ENCODE assay signal across 11 cellular contexts in the genomic region with DNA sequence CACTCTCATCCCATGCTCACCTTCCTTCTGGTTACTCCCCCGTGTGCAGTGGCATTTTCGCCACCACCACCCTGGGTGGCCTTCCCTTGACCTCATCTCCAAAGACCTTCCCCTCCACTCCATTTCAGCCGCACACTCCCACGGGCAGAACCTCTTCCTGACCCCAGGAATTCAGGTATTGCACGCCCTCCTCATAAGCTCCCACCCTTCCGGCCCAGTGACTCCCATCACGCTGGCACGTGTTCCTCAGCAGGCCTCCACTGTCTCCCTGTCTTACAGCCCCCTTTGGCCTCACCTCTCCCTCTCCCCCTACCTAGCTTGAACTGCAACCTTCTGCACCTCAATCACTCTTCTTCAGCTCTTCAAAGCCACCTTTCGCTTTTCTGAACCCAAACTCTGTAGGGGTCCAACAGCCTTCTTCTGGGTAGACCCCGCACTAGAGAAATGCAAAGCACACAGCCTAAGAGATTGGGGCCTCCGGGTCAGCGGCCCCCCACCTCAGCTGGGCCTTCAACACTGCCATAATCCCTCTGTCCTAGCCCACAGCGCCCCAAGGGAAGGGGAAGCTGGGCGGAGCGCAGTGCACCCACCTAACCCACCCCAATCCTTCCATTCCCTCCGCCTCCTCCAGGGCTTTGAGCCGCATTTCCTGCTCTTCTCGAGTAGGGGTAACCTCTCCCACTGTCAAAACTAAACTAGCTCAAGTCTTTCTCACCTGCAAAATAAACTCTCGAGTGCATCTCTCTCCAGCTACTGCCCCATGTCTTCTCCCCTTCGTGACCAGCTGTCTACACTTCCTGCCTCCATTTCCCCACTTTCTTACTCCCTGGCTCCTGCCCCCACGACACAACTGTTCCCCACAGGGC. TPM values are rescaled to one million over a fixed set of nuclear protein-coding genes. Genes with fewer than 3 reads are reported as not detected.
DNase-seq lines count a peak whose midpoint lies in the region; ATAC-seq and TF ChIP-seq lines count a peak whose summit lies in the region.
"Had no signal": no experiment of that assay in that cellular context is flagged by ENCODE, and none has a peak within 500 bp of the region (broad histone marks: within the 10 kb centered on the region; RNA-seq: fewer than 3 reads in every experiment).

No MANE protein-coding gene starts in this region.

- POLR2A ChIA-PET in Caco-2 (lab: Charles Lee), result interaction anchor here (0.9 to 4.6 kb wide), 5 partner anchors 18 to 428 kb away, joined by 3 to 75 read pairs (median 7); a partner anchor contains a TSS

- no peaks in the 10 kb centered on the region for H3F3A ChIP-seq in neural cell (ENCODE audit: insufficient read depth, low read length, poor library complexity, severe bottlenecking)

- peaks cover 38% of the 10 kb centered on the region for H3K4me1 Mint-ChIP-seq in Caco-2 (ENCODE audit: low read depth, unreplicated experiment)
- peaks cover 30% of the 10 kb centered on the region for H3K4me1 Mint-ChIP-seq in activated naive CD8-positive, alpha-beta T cell treated with anti-CD3 and anti-CD28 coated beads for 36 hours

- no peak overlapping the region for H3K4me2 ChIP-seq in neural cell (ENCODE audit: low read length)

- no peak overlapping the region for H3K27ac ChIP-seq in HUES64 (ENCODE audit: low read depth, low read length)
- no peak overlapping the region for H3K27ac ChIP-seq in neural cell (ENCODE audit: low read length)

- H3K36me3 ChIP-seq in Caco-2 (ENCODE audit: control insufficient read depth, insufficient read depth, low read length) (peaks cover 1% of the 10 kb centered on the region; the same call in 1 of the 2 replicates), HUES64 (ENCODE audit: insufficient read depth, low read length) (peaks cover 12% of the 10 kb centered on the region), neural cell (ENCODE audit: insufficient read depth, low read length) (no peaks in the 10 kb centered on the region)

- peaks cover 26% of the 10 kb centered on the region for H3K36me3 Mint-ChIP-seq in Caco-2 (ENCODE audit: insufficient read depth, unreplicated experiment)
- peaks cover 29% of the 10 kb centered on the region for H3K36me3 Mint-ChIP-seq in activated naive CD8-positive, alpha-beta T cell treated with anti-CD3 and anti-CD28 coated beads for 36 hours

- peaks cover 16% of the 10 kb centered on the region for H3K4me1 ChIP-seq in Caco-2
- peaks cover 19% of the 10 kb centered on the region for H3K4me1 ChIP-seq in HUES64 (ENCODE audit: insufficient read depth, low read length)

- no peaks in the 10 kb centered on the region for H3K9me3 Mint-ChIP-seq in Caco-2 (ENCODE audit: unreplicated experiment)
- no peaks in the 10 kb centered on the region for H3K9me3 Mint-ChIP-seq in activated naive CD8-positive, alpha-beta T cell treated with anti-CD3 and anti-CD28 coated beads for 36 hours

- H3K27ac Mint-ChIP-seq in Caco-2 (ENCODE audit: unreplicated experiment), result peak overlapping the region; percentile 43
- H3K27ac Mint-ChIP-seq in activated naive CD8-positive, alpha-beta T cell treated with anti-CD3 and anti-CD28 coated beads for 36 hours, result peak overlapping the region; percentile 74

- no peak for TF ChIP-seq CTCF in Caco-2 (IDR thresholded peaks at IDR 0.05; ENCODE audit: insufficient read depth in 1 of 2, low read depth in 1 of 2, low read length in 1 of 2, severe bottlenecking in 1 of 2, unreplicated experiment in 1 of 2)
- TF ChIP-seq CTCF in neural cell (IDR thresholded peaks at IDR 0.05; ENCODE audit: poor library complexity, severe bottlenecking), result no peak

- H3K4me3 ChIP-seq in Caco-2 (ENCODE audit: low read depth, low read length) (peak overlapping the region; percentile 67), HUES64 (ENCODE audit: low read length) (peak overlapping the region; percentile 94), neural cell (ENCODE audit: low read length) (peak overlapping the region; percentile 84)

- H3K79me2 ChIP-seq in neural cell (replicated peaks; ENCODE audit: insufficient read depth, low read length), result peaks cover 29% of the 10 kb centered on the region

- no peak for TF ChIP-seq EP300 in neural cell (conservative IDR thresholded peaks at IDR 0.05; ENCODE audit: poor library complexity, severe bottlenecking)

- no peaks in the 10 kb centered on the region for H3K27me3 Mint-ChIP-seq in Caco-2 (ENCODE audit: insufficient read depth, unreplicated experiment)
- peaks cover 3% of the 10 kb centered on the region for H3K27me3 Mint-ChIP-seq in activated naive CD8-positive, alpha-beta T cell treated with anti-CD3 and anti-CD28 coated beads for 36 hours

- TF ChIP-seq RAD21 in neural cell (conservative IDR thresholded peaks at IDR 0.05), result no peak

- 69% methylated on average over 21 of the region's 21 CpGs for WGBS in HUES64

- no peaks in the 10 kb centered on the region for H3K9me2 ChIP-seq in neural cell (ENCODE audit: insufficient read depth, low read length)

- no peaks in the 10 kb centered on the region for H4K20me1 ChIP-seq in neural cell (ENCODE audit: insufficient read depth)

- ATAC-seq in HG02623 (IDR thresholded peaks at IDR 0.05; ENCODE audit: unreplicated experiment) (no peak), HG02588 (IDR thresholded peaks at IDR 0.05; ENCODE audit: unreplicated experiment) (no peak)

- H3K9ac ChIP-seq in HUES64 (ENCODE audit: low read depth, low read length), result peak overlapping the region; percentile 84
- H3K9ac ChIP-seq in neural cell (ENCODE audit: low read length), result peak overlapping the region; percentile 51

- no peak for DNase-seq in Caco-2
- DNase-seq in activated naive CD8-positive, alpha-beta T cell treated with anti-CD3 and anti-CD28 coated beads for 36 hours, result no peak
- DNase-seq in stimulated activated CD4-positive, alpha-beta T cell treated with anti-CD3 and anti-CD28 coated beads, Interleukin-2, amount 100 ng/mL, for 24 hours, result no peak
- DNase-seq: GF-D8, NCI-H1417 treated with DMSO at 0.1 percent for 48 hours had no signal

- intact Hi-C loops in Caco-2 (cut with micrococcal nuclease; ENCODE audit: unreplicated experiment), result no loop called here

- H3K4me3 Mint-ChIP-seq in Caco-2 (ENCODE audit: unreplicated experiment), result peak overlapping the region; percentile 76
- H3K4me3 Mint-ChIP-seq in activated naive CD8-positive, alpha-beta T cell treated with anti-CD3 and anti-CD28 coated beads for 36 hours, result peak overlapping the region; percentile 87

- H3K9me3 ChIP-seq in Caco-2, result no peaks in the 10 kb centered on the region
- no peaks in the 10 kb centered on the region for H3K9me3 ChIP-seq in HUES64 (ENCODE audit: insufficient read depth, low read depth, low read length)
- H3K9me3 ChIP-seq in neural cell (ENCODE audit: low read length), result no peaks in the 10 kb centered on the region

- H3K27me3 ChIP-seq in Caco-2 (replicated peaks; ENCODE audit: control insufficient read depth, insufficient read depth, low read length), result no peaks in the 10 kb centered on the region
- H3K27me3 ChIP-seq in HUES64 (ENCODE audit: insufficient read depth, low read length), result no peaks in the 10 kb centered on the region
- H3K27me3 ChIP-seq in neural cell (ENCODE audit: insufficient read depth, low read depth, low read length), result no peaks in the 10 kb centered on the region
- H3K27me3 ChIP-seq: dorsolateral prefrontal cortex had no signal

- BruUV-seq in Caco-2 (replicated peaks; lab: Mats Ljungman, UMichigan), result no TSS peak

- CTCF ChIA-PET in Caco-2 (lab: Charles Lee), result interaction anchor here (0.6 to 3.5 kb wide), 8 partner anchors 13 to 424 kb away, joined by 3 to 34 read pairs (median 4); a partner anchor contains a TSS

- H2AFZ ChIP-seq in neural cell (ENCODE audit: low read depth, low read length), result no peak overlapping the region

RNA-seq across cellular contexts. Expression of a gene that starts 1.7 kb away (rescaled TPM):
- 313 and 342 TPM in 2 replicates for total RNA-seq in Caco-2 (2022)
- polyA plus RNA-seq in HUES64 (2013, experiment 1 of 2), result 115 TPM
- 122 TPM for polyA plus RNA-seq in HUES64 (2013, experiment 2 of 2)
- total RNA-seq in activated naive CD8-positive, alpha-beta T cell treated with anti-CD3 and anti-CD28 coated beads for 36 hours, result 10 to 100 TPM; 58.1 to 58.2 TPM
- 16.9 and 19.0 TPM in 2 replicates for polyA plus RNA-seq in neural cell
- polyA minus RNA-seq in neural cell, result 25.3 and 29.2 TPM in 2 replicates

RNA-seq across cellular contexts. Expression of a gene that starts 17.9 kb away (rescaled TPM):
- total RNA-seq in Caco-2 (2022), result 86.3 and 89.9 TPM in 2 replicates
- 18.5 TPM for polyA plus RNA-seq in HUES64 (2013, experiment 1 of 2)
- 20.2 TPM for polyA plus RNA-seq in HUES64 (2013, experiment 2 of 2)
- 10 to 100 TPM; 17.0 to 21.4 TPM for total RNA-seq in activated naive CD8-positive, alpha-beta T cell treated with anti-CD3 and anti-CD28 coated beads for 36 hours
- 194 and 213 TPM in 2 replicates for polyA plus RNA-seq in neural cell
- polyA minus RNA-seq in neural cell, result 46.0 and 47.7 TPM in 2 replicates

RNA-seq across cellular contexts. Expression of a gene that starts 18.2 kb away (rescaled TPM):
- total RNA-seq in Caco-2 (2022), result 105 and 119 TPM in 2 replicates
- 9.3 TPM for polyA plus RNA-seq in HUES64 (2013, experiment 1 of 2)
- 12.1 TPM for polyA plus RNA-seq in HUES64 (2013, experiment 2 of 2)
- total RNA-seq in activated naive CD8-positive, alpha-beta T cell treated with anti-CD3 and anti-CD28 coated beads for 36 hours, result 10 to 100 TPM; 22.2 to 23.2 TPM
- 40.4 and 40.8 TPM in 2 replicates for polyA plus RNA-seq in neural cell
- polyA minus RNA-seq in neural cell, result 41.9 and 48.5 TPM in 2 replicates

RNA-seq across cellular contexts. Expression of a gene that starts 40.0 kb away (rescaled TPM):
- total RNA-seq in Caco-2 (2022), result 257 and 265 TPM in 2 replicates
- polyA plus RNA-seq in HUES64 (2013, experiment 1 of 2), result 54.3 TPM
- polyA plus RNA-seq in HUES64 (2013, experiment 2 of 2), result 51.4 TPM
- total RNA-seq in activated naive CD8-positive, alpha-beta T cell treated with anti-CD3 and anti-CD28 coated beads for 36 hours, result 100 to 1,000 TPM; 125 to 126 TPM
- polyA plus RNA-seq in neural cell, result 75.4 and 84.0 TPM in 2 replicates
- polyA minus RNA-seq in neural cell, result 50.6 and 50.9 TPM in 2 replicates

RNA-seq across cellular contexts. Expression of a gene that starts 47.7 kb away (rescaled TPM):
- not detected in 2 replicates for total RNA-seq in Caco-2 (2022)
- polyA plus RNA-seq in HUES64 (2013, experiment 1 of 2), result not detected
- not detected for polyA plus RNA-seq in HUES64 (2013, experiment 2 of 2)
- total RNA-seq in activated naive CD8-positive, alpha-beta T cell treated with anti-CD3 and anti-CD28 coated beads for 36 hours, result not detected
- polyA plus RNA-seq in neural cell, result not detected in 2 replicates
- polyA minus RNA-seq in neural cell, result not detected in 2 replicates
- total RNA-seq: dorsolateral prefrontal cortex, posterior vena cava had no signal
